1 cellular context compared by ENCODE assay signal in the genomic region with DNA sequence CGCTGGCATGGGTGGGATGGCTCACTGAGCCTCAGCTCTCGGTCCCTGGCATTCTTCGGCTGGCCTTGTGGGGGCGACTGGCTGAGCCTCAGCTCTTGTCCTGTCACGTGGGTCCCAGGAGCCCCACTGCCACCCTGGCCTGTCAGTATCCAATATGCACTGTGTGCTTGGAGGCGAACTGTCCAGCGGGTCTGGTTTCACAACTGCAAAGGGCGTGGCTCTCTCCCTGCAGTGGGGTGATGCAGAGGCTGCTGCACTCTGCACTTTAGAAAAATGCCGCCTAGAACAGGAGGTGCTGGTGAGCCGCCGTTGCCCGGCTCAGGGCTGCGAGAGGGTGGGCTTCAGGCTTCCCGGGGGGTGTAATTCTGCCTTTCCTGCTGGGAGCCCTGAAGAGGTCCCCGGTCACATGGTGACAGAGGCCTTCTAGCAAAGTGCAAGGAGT.
TF ChIP-seq lines count a peak whose summit lies in the region.

No MANE protein-coding gene starts in this region.

TF ChIP-seq in HepG2, 621 proteins besides CTCF, POLR2A, EP300 and RAD21 (continued from another document and continues in another):
- TF ChIP-seq, protein P1, sequence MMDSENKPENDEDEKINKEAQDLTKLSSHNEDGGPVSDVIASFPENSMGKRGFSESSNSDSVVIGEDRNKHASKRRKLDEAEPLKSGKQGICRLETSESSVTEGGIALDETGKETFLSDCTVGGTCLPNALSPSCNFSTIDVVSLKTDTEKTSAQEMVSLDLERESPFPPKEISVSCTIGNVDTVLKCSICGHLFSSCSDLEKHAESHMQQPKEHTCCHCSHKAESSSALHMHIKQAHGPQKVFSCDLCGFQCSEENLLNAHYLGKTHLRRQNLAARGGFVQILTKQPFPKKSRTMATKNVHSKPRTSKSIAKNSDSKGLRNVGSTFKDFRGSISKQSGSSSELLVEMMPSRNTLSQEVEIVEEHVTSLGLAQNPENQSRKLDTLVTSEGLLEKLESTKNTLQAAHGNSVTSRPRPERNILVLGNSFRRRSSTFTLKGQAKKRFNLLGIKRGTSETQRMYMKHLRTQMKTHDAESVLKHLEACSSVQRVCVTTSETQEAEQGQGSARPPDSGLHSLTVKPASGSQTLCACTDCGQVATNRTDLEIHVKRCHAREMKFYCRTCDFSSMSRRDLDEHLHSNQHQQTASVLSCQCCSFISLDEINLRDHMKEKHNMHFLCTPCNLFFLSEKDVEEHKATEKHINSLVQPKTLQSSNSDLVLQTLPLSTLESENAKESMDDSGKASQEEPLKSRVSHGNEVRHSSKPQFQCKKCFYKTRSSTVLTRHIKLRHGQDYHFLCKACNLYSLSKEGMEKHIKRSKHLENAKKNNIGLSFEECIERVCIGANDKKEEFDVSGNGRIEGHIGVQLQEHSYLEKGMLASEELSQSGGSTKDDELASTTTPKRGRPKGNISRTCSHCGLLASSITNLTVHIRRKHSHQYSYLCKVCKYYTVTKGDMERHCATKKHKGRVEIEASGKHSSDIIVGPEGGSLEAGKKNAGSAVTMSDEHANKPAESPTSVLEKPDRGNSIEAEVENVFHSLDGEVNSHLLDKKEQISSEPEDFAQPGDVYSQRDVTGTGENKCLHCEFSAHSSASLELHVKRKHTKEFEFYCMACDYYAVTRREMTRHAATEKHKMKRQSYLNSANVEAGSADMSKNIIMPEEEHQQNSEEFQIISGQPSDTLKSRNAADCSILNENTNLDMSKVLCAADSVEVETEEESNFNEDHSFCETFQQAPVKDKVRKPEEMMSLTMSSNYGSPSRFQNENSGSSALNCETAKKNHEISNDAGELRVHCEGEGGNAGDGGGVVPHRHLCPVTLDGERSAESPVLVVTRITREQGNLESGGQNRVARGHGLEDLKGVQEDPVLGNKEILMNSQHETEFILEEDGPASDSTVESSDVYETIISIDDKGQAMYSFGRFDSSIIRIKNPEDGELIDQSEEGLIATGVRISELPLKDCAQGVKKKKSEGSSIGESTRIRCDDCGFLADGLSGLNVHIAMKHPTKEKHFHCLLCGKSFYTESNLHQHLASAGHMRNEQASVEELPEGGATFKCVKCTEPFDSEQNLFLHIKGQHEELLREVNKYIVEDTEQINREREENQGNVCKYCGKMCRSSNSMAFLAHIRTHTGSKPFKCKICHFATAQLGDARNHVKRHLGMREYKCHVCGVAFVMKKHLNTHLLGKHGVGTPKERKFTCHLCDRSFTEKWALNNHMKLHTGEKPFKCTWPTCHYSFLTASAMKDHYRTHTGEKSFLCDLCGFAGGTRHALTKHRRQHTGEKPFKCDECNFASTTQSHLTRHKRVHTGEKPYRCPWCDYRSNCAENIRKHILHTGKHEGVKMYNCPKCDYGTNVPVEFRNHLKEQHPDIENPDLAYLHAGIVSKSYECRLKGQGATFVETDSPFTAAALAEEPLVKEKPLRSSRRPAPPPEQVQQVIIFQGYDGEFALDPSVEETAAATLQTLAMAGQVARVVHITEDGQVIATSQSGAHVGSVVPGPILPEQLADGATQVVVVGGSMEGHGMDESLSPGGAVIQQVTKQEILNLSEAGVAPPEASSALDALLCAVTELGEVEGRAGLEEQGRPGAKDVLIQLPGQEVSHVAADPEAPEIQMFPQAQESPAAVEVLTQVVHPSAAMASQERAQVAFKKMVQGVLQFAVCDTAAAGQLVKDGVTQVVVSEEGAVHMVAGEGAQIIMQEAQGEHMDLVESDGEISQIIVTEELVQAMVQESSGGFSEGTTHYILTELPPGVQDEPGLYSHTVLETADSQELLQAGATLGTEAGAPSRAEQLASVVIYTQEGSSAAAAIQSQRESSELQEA (CRISPR knock-in tag; IDR thresholded peaks at IDR 0.05; ENCODE audit: not compliant biosample characterization): no peak
- TF ChIP-seq ZNF773 (CRISPR knock-in tag; IDR thresholded peaks at IDR 0.05; ENCODE audit: borderline replicate concordance) (no peak), GPN1 (CRISPR knock-in tag; IDR thresholded peaks at IDR 0.05; ENCODE audit: borderline replicate concordance) (no peak), RELA (CRISPR knock-in tag; IDR thresholded peaks at IDR 0.05) (no peak), CBFB (CRISPR knock-in tag; IDR thresholded peaks at IDR 0.05) (no peak), ZNF569 (CRISPR knock-in tag; IDR thresholded peaks at IDR 0.05; ENCODE audit: borderline replicate concordance) (no peak), ZNF713 (CRISPR knock-in tag; IDR thresholded peaks at IDR 0.05) (no peak), SIN3A (IDR thresholded peaks at IDR 0.05; ENCODE audit: borderline replicate concordance, low read depth, low read length) (no peak), ZNF337 (CRISPR knock-in tag; IDR thresholded peaks at IDR 0.05; ENCODE audit: borderline replicate concordance, low read depth) (no peak), FOXM1 (CRISPR knock-in tag; IDR thresholded peaks at IDR 0.05) (no peak), ZNF160 (CRISPR knock-in tag; IDR thresholded peaks at IDR 0.05) (no peak), ZNF558 (CRISPR knock-in tag; IDR thresholded peaks at IDR 0.05; ENCODE audit: borderline replicate concordance) (no peak), ZNF724P (CRISPR knock-in tag; IDR thresholded peaks at IDR 0.05; ENCODE audit: borderline replicate concordance) (no peak), ZBTB8A (CRISPR knock-in tag; IDR thresholded peaks at IDR 0.05; ENCODE audit: borderline replicate concordance, low read depth) (no peak), KDM5A (IDR thresholded peaks at IDR 0.05; ENCODE audit: borderline replicate concordance, low read length) (no peak), ZEB1 (IDR thresholded peaks at IDR 0.05; ENCODE audit: insufficient replicate concordance, low read depth) (no peak), CEBPB (IDR thresholded peaks at IDR 0.05; ENCODE audit: borderline replicate concordance, low read depth, low read length) (peak; percentile 79), ZNF235 (CRISPR knock-in tag; IDR thresholded peaks at IDR 0.05; ENCODE audit: borderline replicate concordance) (no peak), MXD4 (CRISPR knock-in tag; IDR thresholded peaks at IDR 0.05) (no peak), FIP1L1 (IDR thresholded peaks at IDR 0.05; ENCODE audit: borderline replicate concordance, insufficient read depth, low read depth, low read length) (no peak), KAT7 (CRISPR knock-in tag; IDR thresholded peaks at IDR 0.05; ENCODE audit: borderline replicate concordance) (no peak), NFKB2 (CRISPR knock-in tag; IDR thresholded peaks at IDR 0.05; ENCODE audit: borderline replicate concordance) (no peak; the same call in 1 of the 2 replicates), KAT8 (CRISPR knock-in tag; IDR thresholded peaks at IDR 0.05) (no peak), MAFF (IDR thresholded peaks at IDR 0.05; ENCODE audit: low read depth, low read length) (no peak)
- TF ChIP-seq, protein P2, sequence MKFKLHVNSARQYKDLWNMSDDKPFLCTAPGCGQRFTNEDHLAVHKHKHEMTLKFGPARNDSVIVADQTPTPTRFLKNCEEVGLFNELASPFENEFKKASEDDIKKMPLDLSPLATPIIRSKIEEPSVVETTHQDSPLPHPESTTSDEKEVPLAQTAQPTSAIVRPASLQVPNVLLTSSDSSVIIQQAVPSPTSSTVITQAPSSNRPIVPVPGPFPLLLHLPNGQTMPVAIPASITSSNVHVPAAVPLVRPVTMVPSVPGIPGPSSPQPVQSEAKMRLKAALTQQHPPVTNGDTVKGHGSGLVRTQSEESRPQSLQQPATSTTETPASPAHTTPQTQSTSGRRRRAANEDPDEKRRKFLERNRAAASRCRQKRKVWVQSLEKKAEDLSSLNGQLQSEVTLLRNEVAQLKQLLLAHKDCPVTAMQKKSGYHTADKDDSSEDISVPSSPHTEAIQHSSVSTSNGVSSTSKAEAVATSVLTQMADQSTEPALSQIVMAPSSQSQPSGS (CRISPR knock-in tag; IDR thresholded peaks at IDR 0.05): no peak
- TF ChIP-seq, protein P3, sequence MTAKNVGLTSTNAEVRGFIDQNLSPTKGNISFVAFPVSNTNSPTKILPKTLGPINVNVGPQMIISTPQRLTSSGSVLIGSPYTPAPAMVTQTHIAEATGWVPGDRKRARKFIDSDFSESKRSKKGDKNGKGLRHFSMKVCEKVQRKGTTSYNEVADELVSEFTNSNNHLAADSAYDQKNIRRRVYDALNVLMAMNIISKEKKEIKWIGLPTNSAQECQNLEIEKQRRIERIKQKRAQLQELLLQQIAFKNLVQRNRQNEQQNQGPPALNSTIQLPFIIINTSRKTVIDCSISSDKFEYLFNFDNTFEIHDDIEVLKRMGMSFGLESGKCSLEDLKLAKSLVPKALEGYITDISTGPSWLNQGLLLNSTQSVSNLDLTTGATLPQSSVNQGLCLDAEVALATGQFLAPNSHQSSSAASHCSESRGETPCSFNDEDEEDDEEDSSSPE (CRISPR knock-in tag; IDR thresholded peaks at IDR 0.05): 0 out of 2 replicates have a peak, but pooled peaks have one; percentile 17
- TF ChIP-seq, protein P4, sequence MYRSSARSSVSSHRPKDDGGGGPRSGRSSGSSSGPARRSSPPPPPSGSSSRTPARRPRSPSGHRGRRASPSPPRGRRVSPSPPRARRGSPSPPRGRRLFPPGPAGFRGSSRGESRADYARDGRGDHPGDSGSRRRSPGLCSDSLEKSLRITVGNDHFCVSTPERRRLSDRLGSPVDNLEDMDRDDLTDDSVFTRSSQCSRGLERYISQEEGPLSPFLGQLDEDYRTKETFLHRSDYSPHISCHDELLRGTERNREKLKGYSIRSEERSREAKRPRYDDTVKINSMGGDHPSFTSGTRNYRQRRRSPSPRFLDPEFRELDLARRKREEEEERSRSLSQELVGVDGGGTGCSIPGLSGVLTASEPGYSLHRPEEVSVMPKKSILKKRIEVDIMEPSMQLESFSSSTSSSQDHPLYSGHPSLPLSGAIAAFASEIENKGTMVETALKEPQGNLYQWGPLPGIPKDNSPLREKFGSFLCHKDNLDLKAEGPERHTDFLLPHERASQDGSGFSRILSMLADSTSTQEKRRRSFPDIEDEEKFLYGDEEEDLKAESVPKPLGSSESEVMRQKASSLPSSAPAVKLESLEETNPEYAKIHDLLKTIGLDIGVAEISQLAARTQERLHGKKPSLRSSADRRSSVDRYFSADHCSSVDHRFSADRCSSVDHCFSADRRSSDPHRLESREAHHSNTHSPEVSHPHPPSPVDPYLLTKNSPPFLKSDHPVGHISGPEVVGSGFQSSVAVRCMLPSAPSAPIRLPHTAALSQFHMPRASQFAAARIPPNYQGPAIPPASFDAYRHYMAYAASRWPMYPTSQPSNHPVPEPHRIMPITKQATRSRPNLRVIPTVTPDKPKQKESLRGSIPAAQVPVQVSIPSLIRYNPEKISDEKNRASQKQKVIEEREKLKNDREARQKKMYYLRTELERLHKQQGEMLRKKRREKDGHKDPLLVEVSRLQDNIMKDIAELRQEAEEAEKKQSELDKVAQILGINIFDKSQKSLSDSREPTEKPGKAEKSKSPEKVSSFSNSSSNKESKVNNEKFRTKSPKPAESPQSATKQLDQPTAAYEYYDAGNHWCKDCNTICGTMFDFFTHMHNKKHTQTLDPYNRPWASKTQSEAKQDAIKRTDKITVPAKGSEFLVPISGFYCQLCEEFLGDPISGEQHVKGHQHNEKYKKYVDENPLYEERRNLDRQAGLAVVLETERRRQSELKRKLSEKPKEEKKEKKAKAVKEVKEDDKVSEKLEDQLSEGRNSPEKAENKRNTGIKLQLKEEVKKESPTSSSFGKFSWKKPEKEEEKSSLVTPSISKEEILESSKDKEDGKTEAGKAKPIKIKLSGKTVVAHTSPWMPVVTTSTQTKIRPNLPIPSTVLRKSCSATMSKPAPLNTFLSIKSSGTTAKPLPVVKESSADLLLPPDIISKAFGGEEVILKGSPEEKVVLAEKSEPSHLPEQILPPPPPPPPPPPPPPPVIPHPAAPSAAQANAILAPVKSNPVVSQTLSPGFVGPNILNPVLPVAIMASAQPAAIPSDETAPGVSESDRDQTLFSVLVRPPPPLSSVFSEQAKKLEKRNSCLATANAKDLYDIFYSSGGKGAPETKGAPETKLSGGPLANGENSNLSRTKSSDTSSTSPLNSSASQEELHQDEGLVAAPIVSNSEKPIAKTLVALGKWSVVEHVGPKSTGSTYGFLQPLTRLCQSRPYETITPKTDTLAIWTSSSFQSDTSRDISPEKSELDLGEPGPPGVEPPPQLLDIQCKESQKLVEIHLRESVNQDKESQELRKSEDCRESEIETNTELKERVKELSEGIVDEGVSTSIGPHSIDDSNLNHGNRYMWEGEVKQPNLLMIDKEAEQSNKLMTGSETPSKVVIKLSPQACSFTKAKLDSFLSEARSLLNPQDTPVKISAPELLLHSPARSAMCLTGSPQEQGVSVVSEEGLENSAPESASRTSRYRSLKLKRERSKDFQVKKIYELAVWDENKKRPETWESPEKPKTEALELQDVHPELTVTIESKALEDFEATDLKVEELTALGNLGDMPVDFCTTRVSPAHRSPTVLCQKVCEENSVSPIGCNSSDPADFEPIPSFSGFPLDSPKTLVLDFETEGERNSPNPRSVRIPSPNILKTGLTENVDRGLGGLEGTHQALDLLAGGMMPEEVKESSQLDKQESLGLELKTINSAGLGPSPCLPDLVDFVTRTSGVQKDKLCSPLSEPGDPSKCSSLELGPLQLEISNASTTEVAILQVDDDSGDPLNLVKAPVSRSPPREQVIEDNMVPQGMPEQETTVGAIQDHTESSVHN (CRISPR knock-in tag; IDR thresholded peaks at IDR 0.05): peak; percentile 46; the same call in 1 of the 2 replicates
- TF ChIP-seq, protein P5, sequence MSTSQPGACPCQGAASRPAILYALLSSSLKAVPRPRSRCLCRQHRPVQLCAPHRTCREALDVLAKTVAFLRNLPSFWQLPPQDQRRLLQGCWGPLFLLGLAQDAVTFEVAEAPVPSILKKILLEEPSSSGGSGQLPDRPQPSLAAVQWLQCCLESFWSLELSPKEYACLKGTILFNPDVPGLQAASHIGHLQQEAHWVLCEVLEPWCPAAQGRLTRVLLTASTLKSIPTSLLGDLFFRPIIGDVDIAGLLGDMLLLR (CRISPR knock-in tag; IDR thresholded peaks at IDR 0.05): no peak
- TF ChIP-seq, protein P6, sequence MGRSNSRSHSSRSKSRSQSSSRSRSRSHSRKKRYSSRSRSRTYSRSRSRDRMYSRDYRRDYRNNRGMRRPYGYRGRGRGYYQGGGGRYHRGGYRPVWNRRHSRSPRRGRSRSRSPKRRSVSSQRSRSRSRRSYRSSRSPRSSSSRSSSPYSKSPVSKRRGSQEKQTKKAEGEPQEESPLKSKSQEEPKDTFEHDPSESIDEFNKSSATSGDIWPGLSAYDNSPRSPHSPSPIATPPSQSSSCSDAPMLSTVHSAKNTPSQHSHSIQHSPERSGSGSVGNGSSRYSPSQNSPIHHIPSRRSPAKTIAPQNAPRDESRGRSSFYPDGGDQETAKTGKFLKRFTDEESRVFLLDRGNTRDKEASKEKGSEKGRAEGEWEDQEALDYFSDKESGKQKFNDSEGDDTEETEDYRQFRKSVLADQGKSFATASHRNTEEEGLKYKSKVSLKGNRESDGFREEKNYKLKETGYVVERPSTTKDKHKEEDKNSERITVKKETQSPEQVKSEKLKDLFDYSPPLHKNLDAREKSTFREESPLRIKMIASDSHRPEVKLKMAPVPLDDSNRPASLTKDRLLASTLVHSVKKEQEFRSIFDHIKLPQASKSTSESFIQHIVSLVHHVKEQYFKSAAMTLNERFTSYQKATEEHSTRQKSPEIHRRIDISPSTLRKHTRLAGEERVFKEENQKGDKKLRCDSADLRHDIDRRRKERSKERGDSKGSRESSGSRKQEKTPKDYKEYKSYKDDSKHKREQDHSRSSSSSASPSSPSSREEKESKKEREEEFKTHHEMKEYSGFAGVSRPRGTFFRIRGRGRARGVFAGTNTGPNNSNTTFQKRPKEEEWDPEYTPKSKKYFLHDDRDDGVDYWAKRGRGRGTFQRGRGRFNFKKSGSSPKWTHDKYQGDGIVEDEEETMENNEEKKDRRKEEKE (IDR thresholded peaks at IDR 0.05): no peak
- TF ChIP-seq, protein P7, sequence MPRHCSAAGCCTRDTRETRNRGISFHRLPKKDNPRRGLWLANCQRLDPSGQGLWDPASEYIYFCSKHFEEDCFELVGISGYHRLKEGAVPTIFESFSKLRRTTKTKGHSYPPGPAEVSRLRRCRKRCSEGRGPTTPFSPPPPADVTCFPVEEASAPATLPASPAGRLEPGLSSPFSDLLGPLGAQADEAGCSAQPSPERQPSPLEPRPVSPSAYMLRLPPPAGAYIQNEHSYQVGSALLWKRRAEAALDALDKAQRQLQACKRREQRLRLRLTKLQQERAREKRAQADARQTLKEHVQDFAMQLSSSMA (CRISPR knock-in tag; IDR thresholded peaks at IDR 0.05): no peak
- TF ChIP-seq, protein P8, sequence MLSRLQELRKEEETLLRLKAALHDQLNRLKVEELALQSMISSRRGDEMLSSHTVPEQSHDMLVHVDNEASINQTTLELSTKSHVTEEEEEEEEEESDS (CRISPR knock-in tag; IDR thresholded peaks at IDR 0.05; ENCODE audit: borderline replicate concordance): no peak
